In genomic region chr16:30526137-30526822, GRCh38 we compare ENCODE assay signal across 8 cellular contexts. TPM values are rescaled to one million over a fixed set of nuclear protein-coding genes. Genes with fewer than 3 reads are reported as not detected.
DNase-seq lines count a peak whose midpoint lies in the region; ATAC-seq and TF ChIP-seq lines count a peak whose summit lies in the region.

ZNF768 (minus strand) TSS chr16:30526566; CDS start chr16:30526413, 153 bp downstream.

- intact Hi-C loops in tibial artery (cut with DNase I; ENCODE audit: low total_unique reads), result loop anchor here (5.0 kb wide), 1 partner anchor 79 kb away; the partner anchor contains the start of gene SEPHS2

- H3K4me1 ChIP-seq in HUES48 (ENCODE audit: control insufficient read depth, insufficient read depth, low read length) (peaks cover 7% of the 10 kb centered on the region), tibial artery (peaks cover 0 to 32% (median 13%) of the 10 kb centered on the region in 4 donors)

- peak within 1 kb of the TSS; percentile 94 for H3K4me3 Mint-ChIP-seq in endothelial cell (ENCODE audit: unreplicated experiment)

- H3K4me3 ChIP-seq in HUES48 (ENCODE audit: low read depth, low read length), result peak within 1 kb of the TSS; percentile 89
- H3K4me3 ChIP-seq in tibial artery, result peak within 1 kb of the TSS; percentile 63 to 93

- peaks cover 18% of the 10 kb centered on the region for H3K4me1 Mint-ChIP-seq in endothelial cell (ENCODE audit: unreplicated experiment)

- H3K27me3 ChIP-seq in HUES48 (ENCODE audit: control insufficient read depth, insufficient read depth, low read length), result no peaks in the 10 kb centered on the region
- H3K27me3 ChIP-seq in tibial artery, result no peaks in the 10 kb centered on the region

- peaks cover 3% of the 10 kb centered on the region for H3K27me3 Mint-ChIP-seq in endothelial cell (ENCODE audit: unreplicated experiment)

- H3K27ac ChIP-seq in HUES48 (ENCODE audit: low read depth, low read length), result peak within 1 kb of the TSS; percentile 97
- H3K27ac ChIP-seq in tibial artery, result peak within 1 kb of the TSS; percentile 93 to 99

- peaks cover 15% of the 10 kb centered on the region for H3K36me3 ChIP-seq in HUES48 (ENCODE audit: control insufficient read depth, insufficient read depth, low read length)
- peaks cover 7 to 23% (median 8%) of the 10 kb centered on the region in 3 donors for H3K36me3 ChIP-seq in tibial artery

- H3K9me3 ChIP-seq in HUES48 (ENCODE audit: control insufficient read depth, insufficient read depth, low read length) (no peaks in the 10 kb centered on the region), tibial artery (no peaks in the 10 kb centered on the region)

- peak; percentile 22 for ATAC-seq in GM19372 (IDR thresholded peaks at IDR 0.05; ENCODE audit: low read depth, unreplicated experiment)

- no peak for TF ChIP-seq CTCF in endothelial cell (IDR thresholded peaks at IDR 0.05; ENCODE audit: unreplicated experiment)
- no peak for TF ChIP-seq CTCF in tibial artery (IDR thresholded peaks at IDR 0.05)

- H3K9ac ChIP-seq in HUES48 (ENCODE audit: low read depth, low read length), result peak within 1 kb of the TSS; percentile 91

- no peaks in the 10 kb centered on the region for H3K9me3 Mint-ChIP-seq in endothelial cell (ENCODE audit: unreplicated experiment)

- peak within 1 kb of the TSS; percentile 86 for H3K27ac Mint-ChIP-seq in endothelial cell (ENCODE audit: unreplicated experiment)

- peaks cover 6% of the 10 kb centered on the region for H3K36me3 Mint-ChIP-seq in endothelial cell (ENCODE audit: low read depth, unreplicated experiment)

- DNase-seq in CMK (ENCODE audit: low read depth) (peak; percentile 72), endothelial cell (ENCODE audit: low spot score) (peak; percentile 67), midbrain (lab: John Stamatoyannopoulos, UW) (peak; percentile 76), tibial artery (no peak), cerebellar nuclear complex (lab: John Stamatoyannopoulos, UW) (no peak)
- DNase-seq in activated CD4-positive, alpha-beta T cell treated with anti-CD3 and anti-CD28 coated beads, Interleukin-2, amount 50 U/mL, for 1 hour, result peak; percentile 15

RNA-seq across cellular contexts. Expression of gene ZNF768, which starts in this region (rescaled TPM):
- 31.4 TPM for total RNA-seq in endothelial cell (ENCODE audit: unreplicated experiment)

Comparison
In these comparisons a context has a peak if more than half of its experiments do, and no peak if none do; other contexts are left out.
1. DNase-seq: peak in CMK (single experiment), activated CD4-positive, alpha-beta T cell treated with anti-CD3 and anti-CD28 coated beads, Interleukin-2, amount 50 U/mL, for 1 hour (single experiment), endothelial cell (single experiment) and midbrain (single experiment); none in tibial artery (0 of 2) and cerebellar nuclear complex (0 of 2).